ENCODE assay signal across 9 cellular contexts in the genomic region with DNA sequence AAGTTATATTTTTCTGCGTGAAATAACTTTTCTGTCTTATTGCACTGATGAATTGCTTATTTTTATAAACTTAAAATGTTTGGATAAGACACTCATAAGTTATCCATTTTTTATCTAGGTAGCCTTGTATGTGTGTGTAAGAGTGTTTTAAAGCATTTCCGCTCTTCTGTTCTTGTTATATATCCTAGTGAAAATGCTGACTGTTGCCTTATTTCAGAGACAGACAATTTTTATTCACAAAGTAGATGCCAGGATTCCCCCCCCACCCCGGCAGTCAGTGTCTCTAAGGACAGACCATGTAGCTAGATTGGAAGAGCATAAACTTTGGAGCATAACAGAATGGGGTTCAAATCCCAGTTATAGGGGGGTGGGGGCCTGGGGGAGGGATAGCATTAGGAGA. TPM values are rescaled to one million over a fixed set of nuclear protein-coding genes. Genes with fewer than 3 reads are reported as not detected.
DNase-seq lines count a peak whose midpoint lies in the region; ATAC-seq and TF ChIP-seq lines count a peak whose summit lies in the region.
"Had no signal": no experiment of that assay in that cellular context is flagged by ENCODE, and none has a peak within 500 bp of the region (broad histone marks: within the 10 kb centered on the region; RNA-seq: fewer than 3 reads in every experiment).

No MANE protein-coding gene starts in this region.

- H3K79me2 ChIP-seq in Karpas-422 (ENCODE audit: low read length), result peaks cover 65% of the 10 kb centered on the region

- TF ChIP-seq POLR2A in breast epithelium (IDR thresholded peaks at IDR 0.05), result no peak

- peaks cover 50% of the 10 kb centered on the region for H3K4me1 ChIP-seq in CD8-positive, alpha-beta T cell (ENCODE audit: insufficient read depth, low read length)
- H3K4me1 ChIP-seq in Karpas-422 (ENCODE audit: low read length) (peaks cover 68% of the 10 kb centered on the region), breast epithelium (no peaks in the 10 kb centered on the region)
- peaks cover 25 to 27% of the 10 kb centered on the region in 2 donors for H3K4me1 ChIP-seq in naive thymus-derived CD4-positive, alpha-beta T cell (ENCODE audit: control insufficient read depth in 2 of 2, insufficient read depth in 2 of 2, low read length in 2 of 2)

- CTCF ChIA-PET in CD8-positive, alpha-beta T cell (lab: Charles Lee), result no interaction called here
- CTCF ChIA-PET in naive thymus-derived CD4-positive, alpha-beta T cell (lab: Charles Lee), result no interaction called here

- H3K27ac ChIP-seq in CD8-positive, alpha-beta T cell (ENCODE audit: low read depth, low read length), result no peak overlapping the region
- H3K27ac ChIP-seq in Karpas-422 (ENCODE audit: low read length) (peak overlapping the region; percentile 90), breast epithelium (no peak overlapping the region)
- no peak overlapping the region for H3K27ac ChIP-seq in naive thymus-derived CD4-positive, alpha-beta T cell (ENCODE audit: low read depth, low read length)

- peak overlapping the region; percentile 83 for H3K4me2 ChIP-seq in Karpas-422 (ENCODE audit: low read depth, low read length, poor library complexity, severe bottlenecking)

- H3K27me3 ChIP-seq in CD8-positive, alpha-beta T cell (ENCODE audit: insufficient read depth, low read length), result no peaks in the 10 kb centered on the region
- no peaks in the 10 kb centered on the region for H3K27me3 ChIP-seq in Karpas-422 (ENCODE audit: low read length)
- no peaks in the 10 kb centered on the region for H3K27me3 ChIP-seq in breast epithelium
- no peaks in the 10 kb centered on the region for H3K27me3 ChIP-seq in naive thymus-derived CD4-positive, alpha-beta T cell (ENCODE audit: control insufficient read depth in 2 of 2, insufficient read depth in 2 of 2, low read length in 2 of 2)

- ATAC-seq in CD8-positive, alpha-beta T cell, result no peak
- ATAC-seq in naive thymus-derived CD4-positive, alpha-beta T cell, result no peak
- ATAC-seq in GM19395 (IDR thresholded peaks at IDR 0.05; ENCODE audit: unreplicated experiment) (no peak), HG02759 (IDR thresholded peaks at IDR 0.05; ENCODE audit: unreplicated experiment) (no peak)

- H3K4me1 Mint-ChIP-seq in CD8-positive, alpha-beta T cell (ENCODE audit: low read depth), result peaks cover 54% of the 10 kb centered on the region
- H3K4me1 Mint-ChIP-seq in naive thymus-derived CD4-positive, alpha-beta T cell, result peaks cover 26 to 59% (median 50%) of the 10 kb centered on the region in 7 donors

- H3K9ac ChIP-seq in Karpas-422 (ENCODE audit: low read length), result peak overlapping the region; percentile 94

- H3K4me3 Mint-ChIP-seq in CD8-positive, alpha-beta T cell, result peak overlapping the region; percentile 97
- peak overlapping the region; percentile 91 to 99 (median 95) for H3K4me3 Mint-ChIP-seq in naive thymus-derived CD4-positive, alpha-beta T cell

- no peaks in the 10 kb centered on the region for H3K9me2 ChIP-seq in Karpas-422 (replicated peaks; ENCODE audit: insufficient read depth, low read length)

- intact Hi-C loops in CD8-positive, alpha-beta T cell (cut with DNase I, micrococcal nuclease), result loop anchor here (5.0 to 10.0 kb wide), 5 partner anchors 342 to 1876 kb away; partner anchors contain the start of genes ADD3 (in 1 of the 2), VTI1A (in 1 of the 2) and ZDHHC6 (in 1 of the 2)
- intact Hi-C loops in breast epithelium (cut with DNase I; ENCODE audit: low total_unique reads), result loop anchor here (10.0 kb wide), 1 partner anchor 264 kb away; the partner anchor contains the start of gene SMNDC1
- intact Hi-C loops in naive thymus-derived CD4-positive, alpha-beta T cell (cut with micrococcal nuclease), result loop anchor here (5.0 to 10.0 kb wide), 6 partner anchors 33 to 1878 kb away; partner anchors contain the start of genes PDCD4 (in 1 of the 2), VTI1A (in 1 of the 2) and ZDHHC6 (in 1 of the 2)

- H3K36me3 Mint-ChIP-seq in CD8-positive, alpha-beta T cell, result peaks cover 25% of the 10 kb centered on the region
- peaks cover 0 to 13% (median 5%) of the 10 kb centered on the region in 5 donors for H3K36me3 Mint-ChIP-seq in naive thymus-derived CD4-positive, alpha-beta T cell

- H2AFZ ChIP-seq in Karpas-422 (ENCODE audit: low read length), result no peak overlapping the region

- POLR2A ChIA-PET in CD8-positive, alpha-beta T cell (lab: Charles Lee), result interaction anchor here (0.9 kb wide), 1 partner anchor 10 kb away, joined by 3 read pairs; no protein-coding TSS in a partner anchor
- POLR2A ChIA-PET in naive thymus-derived CD4-positive, alpha-beta T cell (lab: Charles Lee), result interaction anchor here (1.1 to 1.4 kb wide), 2 partner anchors 10 to 361 kb away, joined by 3 to 11 read pairs; no protein-coding TSS in a partner anchor

- H3K36me3 ChIP-seq in CD8-positive, alpha-beta T cell (ENCODE audit: insufficient read depth, low read length), result no peaks in the 10 kb centered on the region
- H3K36me3 ChIP-seq in Karpas-422 (ENCODE audit: insufficient read depth, low read length) (peaks cover 19% of the 10 kb centered on the region), breast epithelium (no peaks in the 10 kb centered on the region)
- peaks cover 0 to 9% (median 0%) of the 10 kb centered on the region in 3 experiments for H3K36me3 ChIP-seq in naive thymus-derived CD4-positive, alpha-beta T cell (ENCODE audit: control insufficient read depth in 2 of 3, insufficient read depth in 3 of 3, low read length in 3 of 3)

- no peaks in the 10 kb centered on the region for H3K9me3 Mint-ChIP-seq in CD8-positive, alpha-beta T cell
- H3K9me3 Mint-ChIP-seq in naive thymus-derived CD4-positive, alpha-beta T cell, result peaks cover 0 to 5% (median 0%) of the 10 kb centered on the region in 11 donors

- H3K27ac Mint-ChIP-seq in CD8-positive, alpha-beta T cell, result no peak overlapping the region
- peak overlapping the region; percentile 67 to 99 (median 90) for H3K27ac Mint-ChIP-seq in naive thymus-derived CD4-positive, alpha-beta T cell

- peak overlapping the region; percentile 92 for H3K4me3 ChIP-seq in CD8-positive, alpha-beta T cell (ENCODE audit: low read depth, low read length)
- H3K4me3 ChIP-seq in Karpas-422 (ENCODE audit: low read length), result peak overlapping the region; percentile 94
- peak overlapping the region; percentile 90 to 99 (median 97) for H3K4me3 ChIP-seq in breast epithelium
- peak overlapping the region; percentile 88 for H3K4me3 ChIP-seq in naive thymus-derived CD4-positive, alpha-beta T cell (ENCODE audit: low read length)

- DNase-seq in CD8-positive, alpha-beta T cell, result no peak
- DNase-seq in Karpas-422 (no peak), breast epithelium (ENCODE audit: low spot score in 2 of 2) (no peak), NCI-H146 (lab: John Stamatoyannopoulos, UW) (no peak), SHP77 treated with DMSO at 0.1 percent for 48 hours (lab: John Stamatoyannopoulos, UW) (no peak)
- DNase-seq in naive thymus-derived CD4-positive, alpha-beta T cell, result no peak
- DNase-seq: GDM1 had no signal

- TF ChIP-seq CTCF in CD8-positive, alpha-beta T cell (IDR thresholded peaks at IDR 0.05), result no peak
- TF ChIP-seq CTCF in breast epithelium (IDR thresholded peaks at IDR 0.05), result no peak

- no peaks in the 10 kb centered on the region for H3K9me3 ChIP-seq in CD8-positive, alpha-beta T cell (ENCODE audit: low read length)
- H3K9me3 ChIP-seq in Karpas-422 (ENCODE audit: low read length) (no peaks in the 10 kb centered on the region), breast epithelium (no peaks in the 10 kb centered on the region)
- no peaks in the 10 kb centered on the region for H3K9me3 ChIP-seq in naive thymus-derived CD4-positive, alpha-beta T cell (ENCODE audit: control insufficient read depth in 2 of 3, low read length in 3 of 3)

- H4K20me1 ChIP-seq in Karpas-422 (ENCODE audit: insufficient read depth, low read depth, low read length), result 0 out of 2 replicates have a peak, but pooled peaks cover 9% of the 10 kb centered on the region

- H3K27me3 Mint-ChIP-seq in CD8-positive, alpha-beta T cell (ENCODE audit: low read depth), result peaks cover 5% of the 10 kb centered on the region
- peaks cover 0 to 9% (median 5%) of the 10 kb centered on the region in 5 donors for H3K27me3 Mint-ChIP-seq in naive thymus-derived CD4-positive, alpha-beta T cell

RNA-seq across cellular contexts. Expression of gene SMC3, which starts 1.6 kb away (rescaled TPM):
- 10 to 100 TPM; 35.1 to 37.9 TPM for total RNA-seq in CD8-positive, alpha-beta T cell
- 40.4 and 42.3 TPM in 2 replicates for total RNA-seq in Karpas-422 (2014; rRNA removed; shearing (Covaris generic); ENCODE audit: low replicate concordance)
- total RNA-seq in breast epithelium, result 10 to 100 TPM; 26.6 to 37.8 (median 37.0) TPM
- 10 to 100 TPM; 29.8 to 69.8 (median 48.5) TPM for total RNA-seq in naive thymus-derived CD4-positive, alpha-beta T cell
- 10 to 100 TPM; 64.8 to 88.2 TPM for polyA plus RNA-seq in naive thymus-derived CD4-positive, alpha-beta T cell
